Comparison of ENCODE assay signal across 9 cellular contexts in the genomic region with DNA sequence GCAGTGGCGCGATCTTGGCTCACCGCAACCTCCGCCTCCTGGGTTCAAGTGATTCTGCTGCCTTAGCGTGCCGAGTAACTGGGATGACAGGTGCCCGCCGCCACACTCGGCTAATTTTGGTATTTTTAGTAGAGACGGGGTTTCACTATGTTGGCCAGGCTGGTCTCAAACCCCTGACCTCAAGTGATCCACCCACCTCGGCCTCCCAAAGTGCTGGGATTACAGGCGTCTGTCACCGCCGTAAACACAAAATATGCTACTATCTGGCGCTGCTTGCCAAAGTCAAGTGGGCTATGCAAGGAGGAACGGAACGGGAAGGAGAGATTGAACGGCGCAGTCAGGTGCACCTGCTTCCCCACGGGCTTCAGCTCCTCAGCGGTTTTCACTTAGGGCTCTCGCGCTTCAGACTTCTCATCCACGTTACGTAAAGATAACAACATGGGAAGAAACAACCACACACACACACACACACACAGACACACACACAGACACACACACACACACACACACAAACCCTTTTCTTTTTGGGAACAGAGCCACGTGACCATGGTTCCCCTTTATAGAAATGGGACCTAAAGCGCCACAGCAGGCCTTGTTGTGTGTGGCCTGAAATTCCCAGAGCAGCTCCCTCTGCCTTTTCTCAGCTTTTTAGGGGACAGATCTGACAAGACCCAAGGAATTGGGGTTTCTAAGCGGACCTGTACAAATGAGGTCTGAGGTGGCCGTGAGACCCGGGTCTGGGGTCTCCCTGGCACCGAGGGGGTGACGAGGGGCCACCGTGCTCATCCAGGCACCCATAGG. TPM values are rescaled to one million over a fixed set of nuclear protein-coding genes. Genes with fewer than 3 reads are reported as not detected.
DNase-seq lines count a peak whose midpoint lies in the region; ATAC-seq and TF ChIP-seq lines count a peak whose summit lies in the region.
"Had no signal": no experiment of that assay in that cellular context is flagged by ENCODE, and none has a peak within 500 bp of the region (broad histone marks: within the 10 kb centered on the region; RNA-seq: fewer than 3 reads in every experiment).

No MANE protein-coding gene starts in this region.

- peaks cover 16% of the 10 kb centered on the region for H3K4me1 Mint-ChIP-seq in T-helper 2 cell treated with Interferon-gamma antibody and Interleukin-4, amounts not matched to agents 5 μg/mL and 100 μg/mL, for 36 hours (ENCODE audit: low read depth)
- no peaks in the 10 kb centered on the region for H3K4me1 Mint-ChIP-seq in mesothelial cell of epicardium

- H3K4me3 ChIP-seq in effector memory CD4-positive, alpha-beta T cell (ENCODE audit: insufficient read depth, low read depth, low read length, poor library complexity, severe bottlenecking), result peak overlapping the region; percentile 71

- peak overlapping the region; percentile 99 for H3K4me3 Mint-ChIP-seq in T-helper 2 cell treated with Interferon-gamma antibody and Interleukin-4, amounts not matched to agents 5 μg/mL and 100 μg/mL, for 36 hours
- no peak overlapping the region for H3K4me3 Mint-ChIP-seq in mesothelial cell of epicardium

- H3K36me3 ChIP-seq in effector memory CD4-positive, alpha-beta T cell (ENCODE audit: control insufficient read depth, insufficient read depth, low read length), result peaks cover 12% of the 10 kb centered on the region

- H3K4me1 ChIP-seq in effector memory CD4-positive, alpha-beta T cell (ENCODE audit: control insufficient read depth, insufficient read depth, low read length, poor library complexity, severe bottlenecking), result peaks cover 16% of the 10 kb centered on the region

- H3K27me3 Mint-ChIP-seq in T-helper 2 cell treated with Interferon-gamma antibody and Interleukin-4, amounts not matched to agents 5 μg/mL and 100 μg/mL, for 36 hours (ENCODE audit: low read depth), result no peaks in the 10 kb centered on the region
- H3K27me3 Mint-ChIP-seq in mesothelial cell of epicardium (ENCODE audit: low read depth), result no peaks in the 10 kb centered on the region

- TF ChIP-seq CTCF in mesothelial cell of epicardium (IDR thresholded peaks at IDR 0.05; ENCODE audit: unreplicated experiment), result no peak

- H3K27ac Mint-ChIP-seq in T-helper 2 cell treated with Interferon-gamma antibody and Interleukin-4, amounts not matched to agents 5 μg/mL and 100 μg/mL, for 36 hours, result peak overlapping the region; percentile 100
- H3K27ac Mint-ChIP-seq in mesothelial cell of epicardium, result no peak overlapping the region

- peak; percentile 1 for DNase-seq in DMS79 (lab: John Stamatoyannopoulos, UW)
- DNase-seq in T-helper 2 cell treated with Interferon-gamma antibody and Interleukin-4, amounts not matched to agents 5 μg/mL and 100 μg/mL, for 36 hours (ENCODE audit: low spot score), result peak; percentile 63
- DNase-seq in effector memory CD4-positive, alpha-beta T cell, result peak in 1 of 3 donors; percentile 16
- DNase-seq in stimulated activated naive CD8-positive, alpha-beta T cell treated with anti-CD3 and anti-CD28 coated beads, Interleukin-15, Interleukin-2, amounts not matched to agents 100 U/mL and 50 U/mL, for 24 hours, result peak; percentile 56
- DNase-seq in mesothelial cell of epicardium (ENCODE audit: low spot score in 2 of 2, unreplicated experiment in 2 of 2), result no peak

- H3K9me3 Mint-ChIP-seq in T-helper 2 cell treated with Interferon-gamma antibody and Interleukin-4, amounts not matched to agents 5 μg/mL and 100 μg/mL, for 36 hours, result no peaks in the 10 kb centered on the region
- H3K9me3 Mint-ChIP-seq in mesothelial cell of epicardium, result no peaks in the 10 kb centered on the region

- H3K36me3 Mint-ChIP-seq in T-helper 2 cell treated with Interferon-gamma antibody and Interleukin-4, amounts not matched to agents 5 μg/mL and 100 μg/mL, for 36 hours (ENCODE audit: low read depth), result peaks cover 28% of the 10 kb centered on the region
- no peaks in the 10 kb centered on the region for H3K36me3 Mint-ChIP-seq in mesothelial cell of epicardium

- H3K27ac ChIP-seq in effector memory CD4-positive, alpha-beta T cell (ENCODE audit: insufficient read depth, low read length, poor library complexity, severe bottlenecking), result peak overlapping the region; percentile 79

- H3K9me3 ChIP-seq in effector memory CD4-positive, alpha-beta T cell (ENCODE audit: control insufficient read depth, low read length), result no peaks in the 10 kb centered on the region

- ATAC-seq in HG02763 (IDR thresholded peaks at IDR 0.05; ENCODE audit: unreplicated experiment), result peak; percentile 18
- ATAC-seq in stimulated activated naive CD8-positive, alpha-beta T cell treated with anti-CD3 and anti-CD28 coated beads, Interleukin-15, Interleukin-2, amounts not matched to agents 100 U/mL and 50 U/mL, for 24 hours, result peak; percentile 4
- ATAC-seq in GM19324 (IDR thresholded peaks at IDR 0.05; ENCODE audit: low FRiP score, unreplicated experiment), result no peak
- no peak for ATAC-seq in GM18519 (IDR thresholded peaks at IDR 0.05; ENCODE audit: low FRiP score, unreplicated experiment)
- ATAC-seq: left colon had no signal

- no peaks in the 10 kb centered on the region for H3K27me3 ChIP-seq in effector memory CD4-positive, alpha-beta T cell (replicated peaks; ENCODE audit: control insufficient read depth, insufficient read depth, low read length, poor library complexity, severe bottlenecking)

RNA-seq across cellular contexts. Expression of a gene that starts 1.5 kb away (rescaled TPM):
- not detected in 3 replicates for total RNA-seq in mesothelial cell of epicardium

RNA-seq across cellular contexts. Expression of a gene that starts 56.0 kb away (rescaled TPM):
- total RNA-seq in mesothelial cell of epicardium, result 74.0 to 77.0 TPM (median 74.8 TPM) in 3 replicates

Comparison
In these comparisons a context has a peak if more than half of its experiments do, and no peak if none do; other contexts are left out.
1. DNase-seq: peak in DMS79 (single experiment), T-helper 2 cell treated with Interferon-gamma antibody and Interleukin-4, amounts not matched to agents 5 μg/mL and 100 μg/mL, for 36 hours (single experiment) and stimulated activated naive CD8-positive, alpha-beta T cell treated with anti-CD3 and anti-CD28 coated beads, Interleukin-15, Interleukin-2, amounts not matched to agents 100 U/mL and 50 U/mL, for 24 hours (single experiment); none in mesothelial cell of epicardium (0 of 2).
2. ATAC-seq: peak in HG02763 (single experiment) and stimulated activated naive CD8-positive, alpha-beta T cell treated with anti-CD3 and anti-CD28 coated beads, Interleukin-15, Interleukin-2, amounts not matched to agents 100 U/mL and 50 U/mL, for 24 hours (single experiment); none in GM19324 (single experiment) and GM18519 (single experiment).